Comparison of ENCODE assay signal across 8 cellular contexts in genomic region chr9:34985311-34985899, GRCh38. TPM values are rescaled to one million over a fixed set of nuclear protein-coding genes. Genes with fewer than 3 reads are reported as not detected.
DNase-seq lines count a peak whose midpoint lies in the region; ATAC-seq, FAIRE-seq and TF ChIP-seq lines count a peak whose summit lies in the region.

No MANE protein-coding gene starts in this region.

- DNase-seq in NCI-H2081 (lab: John Stamatoyannopoulos, UW) (peak; percentile 69 to 72), NCI-H2081 treated with DMSO at 0.1 percent for 48 hours (lab: John Stamatoyannopoulos, UW) (no peak), T follicular helper cell (ENCODE audit: low read depth) (peak; percentile 40), GM12878 (ENCODE audit: low read depth, low spot score) (no peak), kidney tubule cell (ENCODE audit: low spot score) (peak; percentile 60)
- DNase-seq in stimulated activated naive CD4-positive, alpha-beta T cell (lab: John Stamatoyannopoulos, UW) = peak in 5 of 6 experiments; percentile 8 to 47 (median 30)

- no peaks in the 10 kb centered on the region for H3K36me3 ChIP-seq in GM12878 (ENCODE audit: control insufficient read depth in 2 of 2, insufficient read depth in 2 of 2, low read length in 1 of 2)

- POLR2A ChIA-PET in GM12878 (lab: Charles Lee) = interaction anchor here (0.6 kb wide), 1 partner anchor 37 kb away, joined by 3 read pairs; no protein-coding TSS in a partner anchor

- in situ Hi-C loops in GM12878 (cut with MboI) = no loop called here

- H3K27me3 ChIP-seq in GM12878 (replicated peaks in 1 of 2; ENCODE audit: control insufficient read depth in 2 of 2, insufficient read depth in 2 of 2, low read length in 1 of 2) = no peaks in the 10 kb centered on the region

- CTCF ChIA-PET in GM12878 (lab: Yijun Ruan, JAX) = interaction anchor here (0.6 to 3.5 kb wide), 33 partner anchors 9 to 1654 kb away, joined by 3 to 86 read pairs (median 4); partner anchors contain the start of genes PIGO and SIGMAR1

- no peak for TF ChIP-seq POLR2A in GM12878 (IDR thresholded peaks at IDR 0.05; ENCODE audit: low read depth, low read length)

- intact Hi-C loops in GM12878 (cut with micrococcal nuclease; ENCODE audit: unreplicated experiment) = loop anchor here (1.0 to 5.0 kb wide), 4 partner anchors 67 to 112 kb away; partner anchors contain the start of genes PIGO and VCP

- RAD21 ChIA-PET in GM12878 (lab: Charles Lee; ENCODE audit: unreplicated experiment) = interaction anchor here (0.6 to 3.1 kb wide), 10 partner anchors 9 to 225 kb away, joined by 3 to 43 read pairs (median 4); partner anchors contain the start of gene VCP

- no peak overlapping the region for H2AFZ ChIP-seq in GM12878 (ENCODE audit: control insufficient read depth, low read depth, low read length)

- H3K27ac ChIP-seq in GM12878 (ENCODE audit: control insufficient read depth, insufficient read depth) = no peak overlapping the region

- no peak for TF ChIP-seq EP300 in GM12878 (IDR thresholded peaks at IDR 0.05; ENCODE audit: borderline replicate concordance in 1 of 2, control insufficient read depth in 1 of 2, low read depth in 2 of 2, low read length in 2 of 2)

- peak; percentile 90 for TF ChIP-seq CTCF in LNCAP (IDR thresholded peaks at IDR 0.05)
- peak; percentile 74 to 91 (median 81) for TF ChIP-seq CTCF in GM12878 (IDR thresholded peaks at IDR 0.05 in 2 of 3, conservative IDR thresholded peaks at IDR 0.05 in 1 of 3; ENCODE audit: control insufficient read depth in 2 of 3, extremely low read depth in 1 of 3, insufficient read depth in 1 of 3, low read depth in 3 of 3, low read length in 3 of 3)

- ATAC-seq in GM12878 (no peak), HG02981 (IDR thresholded peaks at IDR 0.05; ENCODE audit: unreplicated experiment) (no peak)

- SMC1A ChIA-PET in GM12878 (lab: Charles Lee; ENCODE audit: uncharacterized antibody, unreplicated experiment) = interaction anchor here (0.6 to 3.6 kb wide), 12 partner anchors 9 to 310 kb away, joined by 3 to 54 read pairs (median 6); partner anchors contain the start of gene PIGO

- peak; percentile 78 for TF ChIP-seq RAD21 in GM12878 (IDR thresholded peaks at IDR 0.05; ENCODE audit: insufficient read depth, low read depth, low read length)

- H3K4me2 ChIP-seq in GM12878 (ENCODE audit: control insufficient read depth, insufficient read depth) = no peak overlapping the region

- no peaks in the 10 kb centered on the region for H3K9me3 ChIP-seq in GM12878 (replicated peaks; ENCODE audit: control insufficient read depth, insufficient read depth, low read length)

- H3K9ac ChIP-seq in GM12878 (ENCODE audit: control insufficient read depth, insufficient read depth, low read length) = no peak overlapping the region

- BruUV-seq in GM12878 (replicated peaks; lab: Mats Ljungman, UMichigan) = no TSS peak

- H3K79me2 ChIP-seq in GM12878 (ENCODE audit: control insufficient read depth, insufficient read depth, low read length) = no peaks in the 10 kb centered on the region

- peak; percentile 74 for FAIRE-seq in GM12878 (lab: Jason Lieb, UNC)

- peaks cover 39% of the 10 kb centered on the region for H3K4me1 ChIP-seq in GM12878 (ENCODE audit: control insufficient read depth, insufficient read depth, low read length)

- H4K20me1 ChIP-seq in GM12878 (ENCODE audit: control insufficient read depth, insufficient read depth) = no peaks in the 10 kb centered on the region

- no peak overlapping the region for H3K4me3 ChIP-seq in GM12878

- 14% methylated on average over 7 of the region's 7 CpGs for WGBS in GM12878 (ENCODE audit: insufficient coverage, insufficient replicate concordance, low lambda C conversion rate, missing lambda C conversion rate)

TF ChIP-seq in GM12878, 131 proteins besides CTCF, POLR2A, EP300 and RAD21 (continues in another document):
- TF ChIP-seq MYC (IDR thresholded peaks at IDR 0.05; ENCODE audit: insufficient read depth, insufficient read length, insufficient replicate concordance, low read length, severe bottlenecking) = no peak
- TF ChIP-seq STAT3 (IDR thresholded peaks at IDR 0.05; ENCODE audit: low read depth, low read length) = no peak
- peak; percentile 73 for TF ChIP-seq SMC3 (IDR thresholded peaks at IDR 0.05; ENCODE audit: borderline replicate concordance, low read length)
- TF ChIP-seq REST (IDR thresholded peaks at IDR 0.05; ENCODE audit: low read depth, low read length) = no peak; the same call in 1 of the 2 replicates
- TF ChIP-seq FOXM1 (IDR thresholded peaks at IDR 0.05; ENCODE audit: low read depth, low read length) = no peak
- TF ChIP-seq MTA2 (IDR thresholded peaks at IDR 0.05; ENCODE audit: low read depth) = no peak
- no peak for TF ChIP-seq EED (IDR thresholded peaks at IDR 0.05; ENCODE audit: low read depth)

RNA-seq across cellular contexts. Expression of gene DNAJB5, which starts 4.1 kb away (rescaled TPM):
- total RNA-seq in GM12878 (2013; cell fraction: nucleolus; rRNA removed) = 2.6 and 3.2 TPM in 2 replicates
- total RNA-seq in GM12878 (2014; rRNA removed) (8.6 and 8.8 TPM in 2 replicates), GM12878 (2014; rRNA removed; fragmentation: Illumina TruSeq; extraction: Trizol) (8.2 and 8.3 TPM in 2 replicates), GM12878 (2021) (9.3 and 9.9 TPM in 2 replicates)
- 3.2 TPM for polyA plus RNA-seq in GM12878 (2011; ENCODE audit: low read depth)
- polyA plus RNA-seq in GM12878 (2011; rRNA removed) (1.4 and 1.9 TPM in 2 replicates), GM12878 (2014; fragmentation: Illumina TruSeq; extraction: Trizol) (9.3 and 13.3 TPM in 2 replicates), GM12878 (2014; fragmentation: Nextera tagmentation; extraction: Ambion mirVana) (1 to 10 TPM in 1 of 2 experiments, under 1 TPM in 1; 0.92 to 1.5 TPM), GM12878 (2014; rRNA removed) (8.9 and 9.0 TPM in 2 replicates), GM12878 (2016; fragmentation: Nextera tagmentation; extraction: Ambion mirVana) (1 to 10 TPM; 4.9 to 5.4 TPM)
- polyA plus RNA-seq in GM12878 (2011; cell fraction: cytosol; rRNA removed) = 3.7 and 4.3 TPM in 2 replicates
- polyA plus RNA-seq in GM12878 (2011; cell fraction: nucleus; rRNA removed) = 1.2 and 2.5 TPM in 2 replicates
- 4.8 and 5.2 TPM in 2 replicates for polyA plus RNA-seq in GM12878 (2012)
- polyA minus RNA-seq in GM12878 (2011; rRNA and poly(A)+ RNA removed) = 2.1 and 3.2 TPM in 2 replicates
- 0.53 and 0.94 TPM in 2 replicates for polyA minus RNA-seq in GM12878 (2011; cell fraction: cytosol; rRNA and poly(A)+ RNA removed)
- 0.85 and 0.86 TPM in 2 replicates for polyA minus RNA-seq in GM12878 (2011; cell fraction: nucleus; rRNA and poly(A)+ RNA removed)

RNA-seq across cellular contexts. Expression of gene PHF24, which starts 27.3 kb away (rescaled TPM):
- not detected in 2 replicates for total RNA-seq in GM12878 (2013; cell fraction: nucleolus; rRNA removed)
- total RNA-seq in GM12878 (2014; rRNA removed) = not detected in 2 replicates
- total RNA-seq in GM12878 (2014; rRNA removed; fragmentation: Illumina TruSeq; extraction: Trizol) = not detected in 2 replicates
- total RNA-seq in GM12878 (2021) = not detected in 2 replicates
- not detected for polyA plus RNA-seq in GM12878 (2011; ENCODE audit: low read depth)
- 0.04 TPM in 1 of 2 replicates, not detected in the other for polyA plus RNA-seq in GM12878 (2011; rRNA removed)
- polyA plus RNA-seq in GM12878 (2011; cell fraction: cytosol; rRNA removed) = not detected in 2 replicates
- not detected in 2 replicates for polyA plus RNA-seq in GM12878 (2011; cell fraction: nucleus; rRNA removed)
- polyA plus RNA-seq in GM12878 (2012) = not detected in 2 replicates
- polyA plus RNA-seq in GM12878 (2014; fragmentation: Illumina TruSeq; extraction: Trizol) = not detected in 2 replicates
- polyA plus RNA-seq in GM12878 (2014; fragmentation: Nextera tagmentation; extraction: Ambion mirVana) = under 1 TPM in 1 of 2 experiments, not detected in 1; 0.02 TPM
- 0.04 TPM in 1 of 2 replicates, not detected in the other for polyA plus RNA-seq in GM12878 (2014; rRNA removed)
- polyA plus RNA-seq in GM12878 (2016; fragmentation: Nextera tagmentation; extraction: Ambion mirVana) = not detected
- polyA minus RNA-seq in GM12878 (2011; rRNA and poly(A)+ RNA removed) = not detected in 2 replicates
- not detected in 2 replicates for polyA minus RNA-seq in GM12878 (2011; cell fraction: cytosol; rRNA and poly(A)+ RNA removed)
- not detected in 2 replicates for polyA minus RNA-seq in GM12878 (2011; cell fraction: nucleus; rRNA and poly(A)+ RNA removed)

Comparison
In these comparisons a context has a peak if more than half of its experiments do, and no peak if none do; other contexts are left out.
1. DNase-seq: peak in NCI-H2081 (2 of 2), T follicular helper cell (single experiment), kidney tubule cell (single experiment) and stimulated activated naive CD4-positive, alpha-beta T cell (5 of 6); none in NCI-H2081 treated with DMSO at 0.1 percent for 48 hours (single experiment) and GM12878 (single experiment).